ENCODE assay signal across 24 cellular contexts in genomic region chr10:93598157-93598556, GRCh38. TPM values are rescaled to one million over a fixed set of nuclear protein-coding genes. Genes with fewer than 3 reads are reported as not detected.
DNase-seq lines count a peak whose midpoint lies in the region; FAIRE-seq and TF ChIP-seq lines count a peak whose summit lies in the region.
"Had no signal": no experiment of that assay in that cellular context is flagged by ENCODE, and none has a peak within 500 bp of the region (broad histone marks: within the 10 kb centered on the region; RNA-seq: fewer than 3 reads in every experiment).

No MANE protein-coding gene starts in this region.

- no peak overlapping the region for H2BK5ac ChIP-seq in mesenchymal stem cell (ENCODE audit: low read depth, low read length, poor library complexity, severe bottlenecking)

- H4K8ac ChIP-seq in mesenchymal stem cell (ENCODE audit: low read length) = no peak overlapping the region

- peak overlapping the region; percentile 7; the same call in 1 of the 2 replicates for H2AFZ ChIP-seq in OCI-LY7 (ENCODE audit: low read length)
- no peak overlapping the region for H2AFZ ChIP-seq in mesenchymal stem cell (ENCODE audit: low read depth, low read length)

- H3K9me2 ChIP-seq in OCI-LY7 (ENCODE audit: insufficient read depth, low read length) = no peaks in the 10 kb centered on the region

- H3K27me3 ChIP-seq in mesenchymal stem cell (ENCODE audit: control insufficient read depth in 1 of 2, insufficient read depth in 1 of 2, low read length in 2 of 2) = peaks cover 32 to 40% of the 10 kb centered on the region in 2 experiments
- H3K27me3 ChIP-seq: BLaER1, Peyer's patch had no signal

- CTCF ChIA-PET in OCI-LY7 (lab: Charles Lee; ENCODE audit: unreplicated experiment) = no interaction called here

- no peaks in the 10 kb centered on the region for H3K36me3 Mint-ChIP-seq in mesothelial cell of epicardium

- no TSS peak for BruUV-seq in OCI-LY7 (replicated peaks; lab: Mats Ljungman, UMichigan)

- TF ChIP-seq CTCF in OCI-LY7 (conservative IDR thresholded peaks at IDR 0.05; ENCODE audit: low read length) (no peak), fibroblast of mammary gland (conservative IDR thresholded peaks at IDR 0.05; ENCODE audit: control insufficient read depth, insufficient read depth, low read depth, low read length) (no peak), mesothelial cell of epicardium (IDR thresholded peaks at IDR 0.05; ENCODE audit: unreplicated experiment) (no peak)

- H3K36me3 ChIP-seq in OCI-LY7 (ENCODE audit: insufficient read depth, low read length) (no peaks in the 10 kb centered on the region), mesenchymal stem cell (ENCODE audit: control insufficient read depth in 1 of 2, insufficient read depth in 2 of 2, low read depth in 1 of 2, low read length in 2 of 2) (no peaks in the 10 kb centered on the region)
- H3K36me3 ChIP-seq: BLaER1, Peyer's patch had no signal

- no peak overlapping the region for H2BK12ac ChIP-seq in mesenchymal stem cell (ENCODE audit: low read length in 2 of 2)

- no peak overlapping the region for H3K27ac Mint-ChIP-seq in mesothelial cell of epicardium
- H3K27ac Mint-ChIP-seq: CD8-positive, alpha-beta memory T cell had no signal

- H3K4me2 ChIP-seq in OCI-LY7 (ENCODE audit: low read length) (no peak overlapping the region), mesenchymal stem cell (ENCODE audit: low read length, poor library complexity, severe bottlenecking) (no peak overlapping the region)
- H3K4me2 ChIP-seq: BLaER1 had no signal

- no peaks in the 10 kb centered on the region for H3K79me1 ChIP-seq in mesenchymal stem cell (replicated peaks; ENCODE audit: low read length, poor library complexity, severe bottlenecking)

- H3K9me3 Mint-ChIP-seq in mesothelial cell of epicardium = no peaks in the 10 kb centered on the region

- DNase-seq in LHCN-M2 (ENCODE audit: low read depth) (peak; percentile 11), OCI-LY7 (ENCODE audit: low spot score) (no peak), fibroblast of mammary gland (ENCODE audit: low read depth) (peak; percentile 22), mesenchymal stem cell (peak; percentile 19), GM12892 (ENCODE audit: insufficient read length) (no peak), NCI-H1417 treated with DMSO at 0.1 percent for 48 hours (lab: John Stamatoyannopoulos, UW) (no peak), mesothelial cell of epicardium (ENCODE audit: low spot score in 2 of 2, unreplicated experiment in 2 of 2) (no peak), HK-2 (ENCODE audit: unreplicated experiment) (no peak)
- DNase-seq: CD8-positive, alpha-beta memory T cell; DMS53; EL; GOT3; KG1; NCI-H187; NCI-H2107; NCI-H345; NCI-H526; Peyer's patch; Right ventricle myocardium superior; SW 1271 had no signal

- H3K9ac ChIP-seq in mesenchymal stem cell (ENCODE audit: low read length) = no peak overlapping the region
- H3K9ac ChIP-seq: BLaER1 had no signal

- H3K4me1 ChIP-seq in OCI-LY7 (ENCODE audit: insufficient read depth, low read length, poor library complexity, severe bottlenecking) (peaks cover 11% of the 10 kb centered on the region), mesenchymal stem cell (ENCODE audit: control insufficient read depth, insufficient read depth, low read depth, low read length) (peaks cover 19% of the 10 kb centered on the region)
- H3K4me1 ChIP-seq: BLaER1 had no signal

- no peak overlapping the region for H3K4me3 Mint-ChIP-seq in mesothelial cell of epicardium
- H3K4me3 Mint-ChIP-seq: CD8-positive, alpha-beta memory T cell had no signal

- no peak overlapping the region for H3K18ac ChIP-seq in mesenchymal stem cell (ENCODE audit: low read depth in 1 of 2, low read length in 2 of 2)

- no peak for FAIRE-seq in GM12892 (lab: Jason Lieb, UNC)
- FAIRE-seq: GM12878, GM19239 had no signal

- H3K9me3 ChIP-seq in OCI-LY7 (ENCODE audit: low read length) (no peaks in the 10 kb centered on the region), mesenchymal stem cell (ENCODE audit: control insufficient read depth, low read length) (no peaks in the 10 kb centered on the region)
- H3K9me3 ChIP-seq: Peyer's patch had no signal

- peaks cover 4% of the 10 kb centered on the region for H3K4me1 Mint-ChIP-seq in mesothelial cell of epicardium

- peaks cover 79% of the 10 kb centered on the region for H3K27me3 Mint-ChIP-seq in mesothelial cell of epicardium (ENCODE audit: low read depth)

- 85% methylated on average over 3 of the region's 5 CpGs for WGBS in mesenchymal stem cell

- no peak overlapping the region for H3K14ac ChIP-seq in mesenchymal stem cell (ENCODE audit: low read length in 2 of 2)

- no peak overlapping the region for H3K23ac ChIP-seq in mesenchymal stem cell (ENCODE audit: low read length in 2 of 2)

- H2BK15ac ChIP-seq in mesenchymal stem cell (ENCODE audit: low read depth, poor library complexity, severe bottlenecking) = no peak overlapping the region

- no peak overlapping the region for H3K27ac ChIP-seq in OCI-LY7 (ENCODE audit: low read depth, low read length, poor library complexity, severe bottlenecking)
- no peak overlapping the region for H3K27ac ChIP-seq in mesenchymal stem cell (ENCODE audit: low read length, poor library complexity, severe bottlenecking)
- H3K27ac ChIP-seq: BLaER1, Peyer's patch had no signal

- H2BK120ac ChIP-seq in mesenchymal stem cell (ENCODE audit: low read depth, low read length) = no peak overlapping the region

- no peak overlapping the region for H2AK5ac ChIP-seq in mesenchymal stem cell (ENCODE audit: low read length, severe bottlenecking)

- TF ChIP-seq POLR2A in GM12892 (IDR thresholded peaks at IDR 0.05; ENCODE audit: low read depth, low read length) = no peak

- POLR2A ChIA-PET in OCI-LY7 (lab: Charles Lee) = interaction anchor here (0.6 kb wide), 1 partner anchor 112 kb away, joined by 4 read pairs; no protein-coding TSS in a partner anchor

- no peak overlapping the region for H3K4ac ChIP-seq in mesenchymal stem cell (ENCODE audit: low read depth in 1 of 2, low read length in 2 of 2)

- intact Hi-C loops in OCI-LY7 (cut with micrococcal nuclease; ENCODE audit: unreplicated experiment) = no loop called here

- no peaks in the 10 kb centered on the region for H4K20me1 ChIP-seq in OCI-LY7 (ENCODE audit: insufficient read depth, low read length)
- H4K20me1 ChIP-seq: BLaER1 had no signal

- H3K4me3 ChIP-seq in OCI-LY7 (ENCODE audit: low read depth, low read length, poor library complexity, severe bottlenecking) (no peak overlapping the region), fibroblast of mammary gland (ENCODE audit: control insufficient read depth, low read depth, low read length) (no peak overlapping the region), mesenchymal stem cell (ENCODE audit: insufficient read depth in 1 of 2, low read depth in 1 of 2, low read length in 2 of 2) (no peak overlapping the region)
- H3K4me3 ChIP-seq: BLaER1, GM12878, Peyer's patch had no signal

- H4K91ac ChIP-seq in mesenchymal stem cell (ENCODE audit: low read length) = no peak overlapping the region

- no peaks in the 10 kb centered on the region for H3K79me2 ChIP-seq in OCI-LY7 (ENCODE audit: insufficient read depth, low read depth, low read length)

RNA-seq across cellular contexts. Expression of gene RBP4, which starts 2.9 kb away (rescaled TPM):
- total RNA-seq in LHCN-M2 (2014; rRNA removed) = 0.17 and 0.32 TPM in 2 replicates
- polyA plus RNA-seq in LHCN-M2 (2012) = 0.56 TPM
- total RNA-seq in OCI-LY7 (2014; rRNA removed; shearing (Covaris generic)) = not detected in 2 replicates
- total RNA-seq in OCI-LY7 (2022) = not detected in 2 replicates
- polyA plus RNA-seq in mesenchymal stem cell (2013, experiment 1 of 2) = 0.17 TPM
- polyA plus RNA-seq in mesenchymal stem cell (2013, experiment 2 of 2) = 0.21 TPM
- not detected for polyA plus RNA-seq in GM12892 (2012; ENCODE audit: missing spikeins)
- total RNA-seq in mesothelial cell of epicardium = 0.54 to 0.91 TPM (median 0.66 TPM) in 3 replicates
- total RNA-seq: A673; CD8-positive, alpha-beta memory T cell had no signal
- polyA plus RNA-seq: CD8-positive, alpha-beta memory T cell; GM12878 had no signal

RNA-seq across cellular contexts. Expression of gene PDE6C, which starts 14.2 kb away (rescaled TPM):
- total RNA-seq in LHCN-M2 (2014; rRNA removed) (not detected in 2 replicates), OCI-LY7 (2022) (0.13 TPM in 1 of 2 replicates, not detected in the other), mesothelial cell of epicardium (not detected in 3 replicates)
- polyA plus RNA-seq in LHCN-M2 (2012) = not detected
- total RNA-seq in OCI-LY7 (2014; rRNA removed; shearing (Covaris generic)) = 0.03 and 0.05 TPM in 2 replicates
- polyA plus RNA-seq in mesenchymal stem cell (2013, experiment 1 of 2) = not detected
- polyA plus RNA-seq in mesenchymal stem cell (2013, experiment 2 of 2) = not detected
- polyA plus RNA-seq in GM12892 (2012; ENCODE audit: missing spikeins) = 0.30 TPM
- total RNA-seq: A673; CD8-positive, alpha-beta memory T cell; GM12878; Peyer's patch; Right ventricle myocardium superior had no signal
- polyA plus RNA-seq: CD8-positive, alpha-beta memory T cell; GM12878 had no signal

RNA-seq across cellular contexts. Expression of gene FFAR4, which starts 31.7 kb away (rescaled TPM):
- total RNA-seq in LHCN-M2 (2014; rRNA removed) (not detected in 2 replicates), OCI-LY7 (2022) (not detected in 2 replicates), mesothelial cell of epicardium (not detected in 3 replicates)
- not detected for polyA plus RNA-seq in LHCN-M2 (2012)
- total RNA-seq in OCI-LY7 (2014; rRNA removed; shearing (Covaris generic)) = not detected in 2 replicates
- polyA plus RNA-seq in mesenchymal stem cell (2013, experiment 1 of 2) = not detected
- not detected for polyA plus RNA-seq in mesenchymal stem cell (2013, experiment 2 of 2)
- polyA plus RNA-seq in GM12892 (2012; ENCODE audit: missing spikeins) = not detected
- total RNA-seq: A673; CD8-positive, alpha-beta memory T cell; GM12878 had no signal
- polyA plus RNA-seq: CD8-positive, alpha-beta memory T cell; GM12878 had no signal

Comparison
In these comparisons a context has a peak if more than half of its experiments do, and no peak if none do; other contexts are left out.
1. DNase-seq: peak in LHCN-M2 (single experiment), fibroblast of mammary gland (single experiment) and mesenchymal stem cell (single experiment); none in OCI-LY7 (single experiment), GM12892 (single experiment), NCI-H1417 treated with DMSO at 0.1 percent for 48 hours (single experiment), mesothelial cell of epicardium (0 of 2) and HK-2 (single experiment).